Comparison of ENCODE assay signal across 19 cellular contexts in the genomic region with DNA sequence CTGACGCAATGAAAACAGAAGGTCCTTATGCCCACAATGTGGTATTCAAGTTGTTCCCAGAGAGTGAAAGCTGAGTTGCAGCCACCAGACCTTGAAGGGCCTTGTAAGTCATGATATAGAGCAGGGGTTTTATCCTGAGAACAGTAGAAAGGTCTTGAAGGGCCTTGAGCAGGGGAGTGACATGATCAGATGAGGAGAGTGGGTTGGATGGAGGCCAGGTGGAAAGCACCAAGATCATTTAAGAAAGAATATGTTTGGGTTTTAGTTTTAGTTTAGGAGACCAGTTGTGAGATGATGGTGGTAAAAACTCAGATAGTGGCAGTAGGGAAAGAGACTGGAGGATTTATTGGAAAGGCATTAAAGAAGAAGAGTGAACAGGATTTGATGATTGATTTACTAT. TPM values are rescaled to one million over a fixed set of nuclear protein-coding genes. Genes with fewer than 3 reads are reported as not detected.
DNase-seq lines count a peak whose midpoint lies in the region; ATAC-seq and TF ChIP-seq lines count a peak whose summit lies in the region.
"Had no signal": no experiment of that assay in that cellular context is flagged by ENCODE, and none has a peak within 500 bp of the region (broad histone marks: within the 10 kb centered on the region; RNA-seq: fewer than 3 reads in every experiment).

No MANE protein-coding gene starts in this region.

- peak overlapping the region; percentile 91 for H3K27ac ChIP-seq in temporal lobe (ENCODE audit: low read depth, low read length)
- H3K27ac ChIP-seq: SJSA1 had no signal

- no peaks in the 10 kb centered on the region for H3K9me3 Mint-ChIP-seq in activated CD8-positive, alpha-beta memory T cell treated with anti-CD3 and anti-CD28 coated beads, Interleukin-2, amount 10 ng/mL, durations not matched to agents 7 days and 5 days (ENCODE audit: low read depth)

- peaks cover 46% of the 10 kb centered on the region for H3K36me3 Mint-ChIP-seq in activated CD8-positive, alpha-beta memory T cell treated with anti-CD3 and anti-CD28 coated beads, Interleukin-2, amount 10 ng/mL, durations not matched to agents 7 days and 5 days

- no peak for TF ChIP-seq CTCF in choroid plexus epithelial cell (conservative IDR thresholded peaks at IDR 0.05; ENCODE audit: low read depth, low read length)

- DNase-seq in activated CD8-positive, alpha-beta memory T cell treated with anti-CD3 and anti-CD28 coated beads, Interleukin-2, amount 10 ng/mL, durations not matched to agents 7 days and 5 days: no peak
- DNase-seq in activated CD8-positive, alpha-beta memory T cell treated with anti-CD3 and anti-CD28 coated beads for 24 hours: no peak
- DNase-seq in choroid plexus epithelial cell (ENCODE audit: low read depth) (peak; percentile 24), DMS153 treated with DMSO at 0.1 percent for 48 hours (lab: John Stamatoyannopoulos, UW; ENCODE audit: unreplicated experiment) (no peak), Kasumi-1 (lab: John Stamatoyannopoulos, UW) (no peak)
- DNase-seq: AML-193; Caco-2; DMS53; Karpas-422; NCI-H1417; NCI-H2029 treated with DMSO at 0.1 percent for 48 hours; NCI-H345; NCI-H526 treated with DMSO at 0.1 percent for 48 hours; NK-92 treated with Interleukin-12 subunit alpha and Interleukin-12 subunit beta, amount 100 ng/mL, for 24 hours; OCI-M1 had no signal

- no peak overlapping the region for H3K4me3 Mint-ChIP-seq in activated CD8-positive, alpha-beta memory T cell treated with anti-CD3 and anti-CD28 coated beads, Interleukin-2, amount 10 ng/mL, durations not matched to agents 7 days and 5 days

- peaks cover 57% of the 10 kb centered on the region for H3K4me1 Mint-ChIP-seq in activated CD8-positive, alpha-beta memory T cell treated with anti-CD3 and anti-CD28 coated beads, Interleukin-2, amount 10 ng/mL, durations not matched to agents 7 days and 5 days

- no peak overlapping the region for H3K4me3 ChIP-seq in choroid plexus epithelial cell (ENCODE audit: low read depth, low read length)
- H3K4me3 ChIP-seq: SJSA1 had no signal

- peak; percentile 32 for ATAC-seq in activated CD8-positive, alpha-beta memory T cell treated with anti-CD3 and anti-CD28 coated beads, Interleukin-2, amount 10 ng/mL, durations not matched to agents 7 days and 5 days
- ATAC-seq in HG02973 (IDR thresholded peaks at IDR 0.05; ENCODE audit: unreplicated experiment): peak; percentile 39

- no peak overlapping the region for H3K27ac Mint-ChIP-seq in activated CD8-positive, alpha-beta memory T cell treated with anti-CD3 and anti-CD28 coated beads, Interleukin-2, amount 10 ng/mL, durations not matched to agents 7 days and 5 days

- peaks cover 2% of the 10 kb centered on the region for H3K27me3 Mint-ChIP-seq in activated CD8-positive, alpha-beta memory T cell treated with anti-CD3 and anti-CD28 coated beads, Interleukin-2, amount 10 ng/mL, durations not matched to agents 7 days and 5 days

- CTCF ChIA-PET in activated CD8-positive, alpha-beta memory T cell treated with anti-CD3 and anti-CD28 coated beads, Interleukin-2, amount 10 ng/mL, durations not matched to agents 7 days and 5 days (lab: Charles Lee): interaction anchor here (1.9 to 2.3 kb wide), 2 partner anchors 40 to 46 kb away, joined by 5 to 7 read pairs; no protein-coding TSS in a partner anchor

RNA-seq across cellular contexts. Expression of a gene that starts 5.9 kb away (rescaled TPM):
- 10 to 100 TPM; 17.6 to 37.0 TPM for total RNA-seq in activated CD8-positive, alpha-beta memory T cell treated with anti-CD3 and anti-CD28 coated beads, Interleukin-2, amount 10 ng/mL, durations not matched to agents 7 days and 5 days
- 3.7 TPM for total RNA-seq in temporal lobe
- total RNA-seq: G401 had no signal
